Comparison of ENCODE assay signal across 21 cellular contexts in genomic region chr9:136599074-136599531, GRCh38. TPM values are rescaled to one million over a fixed set of nuclear protein-coding genes. Genes with fewer than 3 reads are reported as not detected.
A peak's percentile ranks its signal among the peaks of the same experiment; 100 is the strongest.
DNase-seq lines count a peak whose midpoint lies in the region; ATAC-seq, FAIRE-seq and TF ChIP-seq lines count a peak whose summit lies in the region.
"Had no signal": no experiment of that assay in that cellular context is flagged by ENCODE, and none has a peak within 500 bp of the region (broad histone marks: within the 10 kb centered on the region; RNA-seq: fewer than 3 reads in every experiment).

No MANE protein-coding gene starts in this region.

- H3K27ac ChIP-seq in RWPE1: peak overlapping the region; percentile 70

- DNase-seq in ELF-1 (ENCODE audit: low read depth, low spot score): peak; percentile 74
- DNase-seq in RWPE1 (ENCODE audit: low spot score): no peak
- peak; percentile 31 for DNase-seq in epithelial cell of esophagus (ENCODE audit: low read depth)
- DNase-seq in mucosa of descending colon: peak in 2 of 3 donors; percentile 53 to 54
- no peak for DNase-seq in BE2C
- DNase-seq in HUDEP-2 (lab: John Stamatoyannopoulos, UW; ENCODE audit: unreplicated experiment in 76 of 76): no peak
- DNase-seq in GM19239 (ENCODE audit: insufficient read length, low spot score): no peak
- DNase-seq: activated CD4-positive, alpha-beta memory T cell treated with anti-CD3 and anti-CD28 coated beads, Interleukin-2, amount 10 ng/mL, durations not matched to agents 7 days and 5 days; activated CD8-positive, alpha-beta memory T cell treated with anti-CD3 and anti-CD28 coated beads, Interleukin-2, amount 50 U/mL, for 48 hours; activated naive CD4-positive, alpha-beta T cell treated with anti-CD3 and anti-CD28 coated beads for 36 hours; cerebellar nuclear complex; naive thymus-derived CD8-positive, alpha-beta T cell; NCI-H1105 treated with DMSO at 0.1 percent for 48 hours; NCI-H1930; NCI-H524; PC-3; SHP77 treated with DMSO at 0.1 percent for 48 hours; stimulated activated CD4-positive, alpha-beta T cell treated with anti-CD3 and anti-CD28 coated beads, Interleukin-15, amount 100 ng/mL, for 24 hours; stimulated activated CD4-positive, alpha-beta T cell treated with anti-CD3 and anti-CD28 coated beads, Interleukin-4, amount 100 ng/mL, for 4 hours had no signal

- CTCF ChIA-PET in RWPE1 (lab: Yijun Ruan, JAX): interaction anchor here (0.6 to 0.7 kb wide), 2 partner anchors 20 to 55 kb away, joined by 3 read pairs; no protein-coding TSS in a partner anchor

- no peak for TF ChIP-seq CTCF in RWPE1 (conservative IDR thresholded peaks at IDR 0.05; ENCODE audit: low read depth)
- TF ChIP-seq CTCF in epithelial cell of esophagus (IDR thresholded peaks at IDR 0.05; ENCODE audit: insufficient read depth, low read depth, low read length, missing control alignments): peak; percentile 7
- TF ChIP-seq CTCF in mucosa of descending colon (IDR thresholded peaks at IDR 0.05): no peak
- no peak for TF ChIP-seq CTCF in BE2C (IDR thresholded peaks at IDR 0.05; ENCODE audit: low read depth, low read length)

- H3K9me3 ChIP-seq in mucosa of descending colon: no peaks in the 10 kb centered on the region
- H3K9me3 ChIP-seq in BE2C: no peaks in the 10 kb centered on the region

- POLR2A ChIA-PET in RWPE1 (lab: Yijun Ruan, JAX; ENCODE audit: low non-redundant PET): no interaction called here

- ATAC-seq in mucosa of descending colon (no peak), HG03139 (IDR thresholded peaks at IDR 0.05; ENCODE audit: unreplicated experiment) (no peak)
- ATAC-seq: naive thymus-derived CD8-positive, alpha-beta T cell; PC-3 had no signal

- FAIRE-seq in GM19239 (lab: Jason Lieb, UNC): no peak
- FAIRE-seq: GM12891 had no signal

- H3K27me3 ChIP-seq in BE2C: peaks cover 3% of the 10 kb centered on the region; the same call in 1 of the 2 replicates

- peaks cover 21% of the 10 kb centered on the region for H3K4me1 ChIP-seq in mucosa of descending colon (ENCODE audit: low read depth)
- H3K4me1 ChIP-seq in BE2C: no peaks in the 10 kb centered on the region

- intact Hi-C loops in mucosa of descending colon (cut with DNase I, micrococcal nuclease): no loop called here

- H3K4me3 ChIP-seq in epithelial cell of esophagus (ENCODE audit: low read length) (no peak overlapping the region), mucosa of descending colon (no peak overlapping the region), BE2C (ENCODE audit: low read depth, low read length) (no peak overlapping the region)

- H3K36me3 ChIP-seq in mucosa of descending colon (ENCODE audit: low read depth) (no peaks in the 10 kb centered on the region), BE2C (no peaks in the 10 kb centered on the region)

RNA-seq across cellular contexts. Expression of gene NOTCH1, which starts 53.3 kb away (rescaled TPM):
- 100 to 1,000 TPM in 1 of 3 donors, 10 to 100 TPM in 2; 59.0 to 101 (median 72.6) TPM for total RNA-seq in mucosa of descending colon
- 0.91 TPM for polyA plus RNA-seq in BE2C (2012; ENCODE audit: insufficient read depth, insufficient read length, low read depth)

Comparison
In these comparisons a context has a peak if more than half of its experiments do, and no peak if none do; other contexts are left out.
1. DNase-seq: peak in ELF-1 (single experiment), epithelial cell of esophagus (single experiment) and mucosa of descending colon (2 of 3); none in RWPE1 (single experiment), BE2C (single experiment), HUDEP-2 (0 of 76) and GM19239 (single experiment).